ENCODE assay signal across 20 cellular contexts in genomic region chr15:72124218-72124617, GRCh38.
"Had no signal": no experiment of that assay in that cellular context is flagged by ENCODE, and none has a peak within 500 bp of the region (broad histone marks: within the 10 kb centered on the region; RNA-seq: fewer than 3 reads in every experiment).

No MANE protein-coding gene starts in this region.

- H3K4me3 ChIP-seq: SJSA1, SK-N-MC had no signal

- DNase-seq: IMR-90, Kasumi-1, MM.1S, NCI-H1092 treated with DMSO at 0.1 percent for 48 hours, NCI-H1436, NCI-H187, NCI-H2029 treated with DMSO at 0.1 percent for 48 hours, NCI-H2171 treated with DMSO at 0.1 percent for 48 hours, NCI-H345, NCI-H446 treated with DMSO at 0.1 percent for 48 hours, NCI-H510A treated with DMSO at 0.1 percent for 48 hours, NCI-H526, Right ventricle myocardium superior, RPMI8226, SIG-M5 had no signal

- H3K9me3 ChIP-seq: SJSA1 had no signal

- H3K36me3 ChIP-seq: SJSA1 had no signal

- FAIRE-seq: HepG2, RCC 7860 had no signal

- ATAC-seq: HepG2 had no signal

- H3K27ac ChIP-seq: KMS-11, SJSA1, SK-N-MC had no signal

- H3K9ac ChIP-seq: KMS-11 had no signal

- H3K4me2 ChIP-seq: KMS-11 had no signal

- H3K27me3 ChIP-seq: SJSA1 had no signal
